ENCODE assay signal across 8 cellular contexts in the genomic region with DNA sequence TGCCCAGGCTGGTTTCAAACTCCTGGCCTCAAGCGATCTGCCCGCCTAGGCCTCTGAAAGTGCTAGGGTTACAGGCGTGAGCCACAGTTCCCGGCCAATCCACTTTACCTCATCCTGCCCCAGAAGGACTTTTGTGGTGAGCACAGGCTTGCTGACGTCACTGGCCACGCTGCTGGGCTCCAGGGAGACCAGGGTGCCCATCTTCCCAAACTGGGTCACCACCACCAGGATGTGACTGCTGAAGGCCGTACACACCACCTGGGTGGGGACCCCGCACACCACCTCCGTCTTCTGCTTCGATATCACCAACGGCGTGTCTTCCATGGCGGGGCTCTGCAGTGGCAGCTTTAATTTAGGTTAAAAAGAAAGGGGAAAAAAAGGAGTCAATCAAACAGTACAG. TPM values are rescaled to one million over a fixed set of nuclear protein-coding genes. Genes with fewer than 3 reads are reported as not detected.
DNase-seq lines count a peak whose midpoint lies in the region; ATAC-seq and TF ChIP-seq lines count a peak whose summit lies in the region.

No MANE protein-coding gene starts in this region.

- H3F3A ChIP-seq in neural progenitor cell (ENCODE audit: low read depth): peaks cover 13% of the 10 kb centered on the region

- peak overlapping the region; percentile 25 for H3K27ac Mint-ChIP-seq in neural progenitor cell

- no peak for TF ChIP-seq POLR2A in body of pancreas (IDR thresholded peaks at IDR 0.05)

- H3K4me1 Mint-ChIP-seq in neural progenitor cell: peaks cover 32% of the 10 kb centered on the region

- H2AFZ ChIP-seq in neural progenitor cell (replicated peaks): no peak overlapping the region

- TF ChIP-seq CTCF in neural progenitor cell (IDR thresholded peaks at IDR 0.05) (no peak), body of pancreas (IDR thresholded peaks at IDR 0.05) (no peak)

- H4K20me1 ChIP-seq in neural progenitor cell (ENCODE audit: low read depth): no peaks in the 10 kb centered on the region

- intact Hi-C loops in body of pancreas (cut with DNase I): no loop called here

- H3K27me3 ChIP-seq in endocrine pancreas (ENCODE audit: control insufficient read depth, insufficient read depth, low read length) (no peaks in the 10 kb centered on the region), neural progenitor cell (no peaks in the 10 kb centered on the region), body of pancreas (no peaks in the 10 kb centered on the region)

- H3K9me3 Mint-ChIP-seq in neural progenitor cell: no peaks in the 10 kb centered on the region

- H3K4me1 ChIP-seq in endocrine pancreas (ENCODE audit: control insufficient read depth, insufficient read depth, low read length): no peaks in the 10 kb centered on the region
- peaks cover 3% of the 10 kb centered on the region for H3K4me1 ChIP-seq in neural progenitor cell
- peaks cover 25% of the 10 kb centered on the region for H3K4me1 ChIP-seq in body of pancreas

- H3K4me3 Mint-ChIP-seq in neural progenitor cell: peak overlapping the region; percentile 87

- H3K79me2 ChIP-seq in neural progenitor cell (ENCODE audit: low read depth): peaks cover 21% of the 10 kb centered on the region

- ATAC-seq in body of pancreas: no peak

- DNase-seq in NCI-H510A treated with DMSO at 0.1 percent for 48 hours (lab: John Stamatoyannopoulos, UW): peak; percentile 31
- no peak for DNase-seq in NCI-H510A (lab: John Stamatoyannopoulos, UW)
- DNase-seq in SK-N-MC (ENCODE audit: low read depth, low spot score): no peak
- no peak for DNase-seq in neural progenitor cell (ENCODE audit: low spot score)
- DNase-seq in NCI-H748 (lab: John Stamatoyannopoulos, UW; ENCODE audit: unreplicated experiment): no peak
- no peak for DNase-seq in midbrain (lab: John Stamatoyannopoulos, UW)
- no peak for DNase-seq in body of pancreas

- peaks cover 11% of the 10 kb centered on the region for H3K36me3 ChIP-seq in SK-N-MC (ENCODE audit: insufficient read depth, low read length)
- no peaks in the 10 kb centered on the region for H3K36me3 ChIP-seq in endocrine pancreas (ENCODE audit: control insufficient read depth, insufficient read depth, low read length)
- no peaks in the 10 kb centered on the region for H3K36me3 ChIP-seq in neural progenitor cell
- H3K36me3 ChIP-seq in body of pancreas (replicated peaks in 1 of 2; ENCODE audit: insufficient read depth in 1 of 2, low read depth in 2 of 2): peaks cover 0 to 1% of the 10 kb centered on the region in 2 donors

- H3K9me3 ChIP-seq in SK-N-MC (ENCODE audit: low read depth, low read length) (no peaks in the 10 kb centered on the region), endocrine pancreas (ENCODE audit: control insufficient read depth, low read length) (no peaks in the 10 kb centered on the region), neural progenitor cell (ENCODE audit: low read depth) (no peaks in the 10 kb centered on the region), body of pancreas (no peaks in the 10 kb centered on the region)

- H3K27ac ChIP-seq in SK-N-MC (peak overlapping the region; percentile 38; the same call in 1 of the 2 replicates), neural progenitor cell (no peak overlapping the region), body of pancreas (peak overlapping the region in 2 of 4 donors; percentile 87 to 95)

- H3K4me3 ChIP-seq in SK-N-MC: peak overlapping the region; percentile 98
- H3K4me3 ChIP-seq in endocrine pancreas (ENCODE audit: control insufficient read depth, insufficient read depth, low read length): no peak overlapping the region
- peak overlapping the region; percentile 60 for H3K4me3 ChIP-seq in neural progenitor cell
- peak overlapping the region in 1 of 2 donors; percentile 99 for H3K4me3 ChIP-seq in body of pancreas

- H3K9ac ChIP-seq in SK-N-MC (ENCODE audit: insufficient read length) (peak overlapping the region; percentile 97), endocrine pancreas (ENCODE audit: control insufficient read depth, insufficient read depth, low read length) (peak overlapping the region; percentile 34), neural progenitor cell (no peak overlapping the region)

- H3K4me2 ChIP-seq in neural progenitor cell: peak overlapping the region; percentile 82

- no peaks in the 10 kb centered on the region for H3K36me3 Mint-ChIP-seq in neural progenitor cell

- peaks cover 2% of the 10 kb centered on the region for H3K27me3 Mint-ChIP-seq in neural progenitor cell (ENCODE audit: insufficient read depth, low read depth)

- 63 to 73% methylated on average over 10 to 13 of the region's 13 CpGs for WGBS in body of pancreas, 2 donors

RNA-seq across cellular contexts. Expression of a gene that starts 0.8 kb away (rescaled TPM):
- total RNA-seq in neural progenitor cell (ENCODE audit: low replicate concordance): 31.1 and 50.3 TPM in 2 replicates
- 10 to 100 TPM; 34.0 to 39.6 TPM for total RNA-seq in body of pancreas

RNA-seq across cellular contexts. Expression of a gene that starts 13.0 kb away (rescaled TPM):
- 0.17 and 0.22 TPM in 2 replicates for total RNA-seq in neural progenitor cell (ENCODE audit: low replicate concordance)
- total RNA-seq in body of pancreas: 10 to 100 TPM; 21.0 to 65.3 TPM

RNA-seq across cellular contexts. Expression of a gene that starts 38.5 kb away (rescaled TPM):
- total RNA-seq in neural progenitor cell (ENCODE audit: low replicate concordance): 4.3 and 4.7 TPM in 2 replicates
- total RNA-seq in body of pancreas: 10 to 100 TPM; 25.7 to 52.7 TPM

Comparison
In these comparisons a context has a peak if more than half of its experiments do, and no peak if none do; other contexts are left out.
1. RNA of a gene that starts 13.0 kb away (total RNA-seq): 21.0 to 65.3 TPM in body of pancreas; 0.17 to 0.22 TPM in neural progenitor cell; every median in the first group is over 10 times any median in the second.